In the genomic region with DNA sequence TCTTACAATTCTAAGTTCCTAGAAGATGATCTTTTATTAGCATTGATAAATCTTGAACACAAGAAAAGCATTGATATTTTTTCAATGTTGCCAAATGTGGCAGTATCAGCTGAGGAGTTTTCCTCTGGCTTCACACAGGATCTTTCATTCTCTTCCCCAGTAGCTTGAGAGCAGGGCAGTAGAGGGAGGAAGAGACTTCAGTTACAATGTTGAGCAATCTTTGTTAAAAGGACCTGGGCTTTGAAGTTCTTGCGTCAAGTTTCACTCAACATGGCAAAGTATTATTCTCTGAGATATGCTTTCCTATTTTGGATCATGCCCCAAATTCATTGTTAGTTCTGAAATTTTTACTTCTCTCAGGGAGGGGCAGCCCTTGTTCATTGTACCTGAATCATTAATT, we compare ENCODE assay signal across 1 cellular context.
TF ChIP-seq lines count a peak whose summit lies in the region.

No MANE protein-coding gene starts in this region.

TF ChIP-seq in WTC11, 78 proteins besides CTCF, POLR2A, EP300 and RAD21 (continued from another document):
- TF ChIP-seq, protein P1, sequence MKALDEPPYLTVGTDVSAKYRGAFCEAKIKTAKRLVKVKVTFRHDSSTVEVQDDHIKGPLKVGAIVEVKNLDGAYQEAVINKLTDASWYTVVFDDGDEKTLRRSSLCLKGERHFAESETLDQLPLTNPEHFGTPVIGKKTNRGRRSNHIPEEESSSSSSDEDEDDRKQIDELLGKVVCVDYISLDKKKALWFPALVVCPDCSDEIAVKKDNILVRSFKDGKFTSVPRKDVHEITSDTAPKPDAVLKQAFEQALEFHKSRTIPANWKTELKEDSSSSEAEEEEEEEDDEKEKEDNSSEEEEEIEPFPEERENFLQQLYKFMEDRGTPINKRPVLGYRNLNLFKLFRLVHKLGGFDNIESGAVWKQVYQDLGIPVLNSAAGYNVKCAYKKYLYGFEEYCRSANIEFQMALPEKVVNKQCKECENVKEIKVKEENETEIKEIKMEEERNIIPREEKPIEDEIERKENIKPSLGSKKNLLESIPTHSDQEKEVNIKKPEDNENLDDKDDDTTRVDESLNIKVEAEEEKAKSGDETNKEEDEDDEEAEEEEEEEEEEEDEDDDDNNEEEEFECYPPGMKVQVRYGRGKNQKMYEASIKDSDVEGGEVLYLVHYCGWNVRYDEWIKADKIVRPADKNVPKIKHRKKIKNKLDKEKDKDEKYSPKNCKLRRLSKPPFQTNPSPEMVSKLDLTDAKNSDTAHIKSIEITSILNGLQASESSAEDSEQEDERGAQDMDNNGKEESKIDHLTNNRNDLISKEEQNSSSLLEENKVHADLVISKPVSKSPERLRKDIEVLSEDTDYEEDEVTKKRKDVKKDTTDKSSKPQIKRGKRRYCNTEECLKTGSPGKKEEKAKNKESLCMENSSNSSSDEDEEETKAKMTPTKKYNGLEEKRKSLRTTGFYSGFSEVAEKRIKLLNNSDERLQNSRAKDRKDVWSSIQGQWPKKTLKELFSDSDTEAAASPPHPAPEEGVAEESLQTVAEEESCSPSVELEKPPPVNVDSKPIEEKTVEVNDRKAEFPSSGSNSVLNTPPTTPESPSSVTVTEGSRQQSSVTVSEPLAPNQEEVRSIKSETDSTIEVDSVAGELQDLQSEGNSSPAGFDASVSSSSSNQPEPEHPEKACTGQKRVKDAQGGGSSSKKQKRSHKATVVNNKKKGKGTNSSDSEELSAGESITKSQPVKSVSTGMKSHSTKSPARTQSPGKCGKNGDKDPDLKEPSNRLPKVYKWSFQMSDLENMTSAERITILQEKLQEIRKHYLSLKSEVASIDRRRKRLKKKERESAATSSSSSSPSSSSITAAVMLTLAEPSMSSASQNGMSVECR (CRISPR knock-in tag; IDR thresholded peaks at IDR 0.05; ENCODE audit: borderline replicate concordance), result no peak
- no peak for TF ChIP-seq OVOL2 (CRISPR knock-in tag; IDR thresholded peaks at IDR 0.05; ENCODE audit: borderline replicate concordance)
- no peak for TF ChIP-seq ELF4 (CRISPR knock-in tag; IDR thresholded peaks at IDR 0.05; ENCODE audit: low read depth)
- TF ChIP-seq, protein P2, sequence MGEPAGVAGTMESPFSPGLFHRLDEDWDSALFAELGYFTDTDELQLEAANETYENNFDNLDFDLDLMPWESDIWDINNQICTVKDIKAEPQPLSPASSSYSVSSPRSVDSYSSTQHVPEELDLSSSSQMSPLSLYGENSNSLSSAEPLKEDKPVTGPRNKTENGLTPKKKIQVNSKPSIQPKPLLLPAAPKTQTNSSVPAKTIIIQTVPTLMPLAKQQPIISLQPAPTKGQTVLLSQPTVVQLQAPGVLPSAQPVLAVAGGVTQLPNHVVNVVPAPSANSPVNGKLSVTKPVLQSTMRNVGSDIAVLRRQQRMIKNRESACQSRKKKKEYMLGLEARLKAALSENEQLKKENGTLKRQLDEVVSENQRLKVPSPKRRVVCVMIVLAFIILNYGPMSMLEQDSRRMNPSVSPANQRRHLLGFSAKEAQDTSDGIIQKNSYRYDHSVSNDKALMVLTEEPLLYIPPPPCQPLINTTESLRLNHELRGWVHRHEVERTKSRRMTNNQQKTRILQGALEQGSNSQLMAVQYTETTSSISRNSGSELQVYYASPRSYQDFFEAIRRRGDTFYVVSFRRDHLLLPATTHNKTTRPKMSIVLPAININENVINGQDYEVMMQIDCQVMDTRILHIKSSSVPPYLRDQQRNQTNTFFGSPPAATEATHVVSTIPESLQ (CRISPR knock-in tag; IDR thresholded peaks at IDR 0.05), result no peak
- TF ChIP-seq NR3C1 (CRISPR knock-in tag; conservative IDR thresholded peaks at IDR 0.05; ENCODE audit: low read depth), result no peak
- TF ChIP-seq, protein P3, sequence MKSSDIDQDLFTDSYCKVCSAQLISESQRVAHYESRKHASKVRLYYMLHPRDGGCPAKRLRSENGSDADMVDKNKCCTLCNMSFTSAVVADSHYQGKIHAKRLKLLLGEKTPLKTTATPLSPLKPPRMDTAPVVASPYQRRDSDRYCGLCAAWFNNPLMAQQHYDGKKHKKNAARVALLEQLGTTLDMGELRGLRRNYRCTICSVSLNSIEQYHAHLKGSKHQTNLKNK (CRISPR knock-in tag; IDR thresholded peaks at IDR 0.05), result no peak
- TF ChIP-seq ZNF121 (CRISPR knock-in tag; IDR thresholded peaks at IDR 0.05), result no peak
- TF ChIP-seq SMAD4 (CRISPR knock-in tag; IDR thresholded peaks at IDR 0.05), result no peak
- TF ChIP-seq, protein P4, sequence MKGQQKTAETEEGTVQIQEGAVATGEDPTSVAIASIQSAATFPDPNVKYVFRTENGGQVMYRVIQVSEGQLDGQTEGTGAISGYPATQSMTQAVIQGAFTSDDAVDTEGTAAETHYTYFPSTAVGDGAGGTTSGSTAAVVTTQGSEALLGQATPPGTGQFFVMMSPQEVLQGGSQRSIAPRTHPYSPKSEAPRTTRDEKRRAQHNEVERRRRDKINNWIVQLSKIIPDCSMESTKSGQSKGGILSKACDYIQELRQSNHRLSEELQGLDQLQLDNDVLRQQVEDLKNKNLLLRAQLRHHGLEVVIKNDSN (CRISPR knock-in tag; IDR thresholded peaks at IDR 0.05), result no peak
TF ChIP-seq in WTC11: peak in this region for 0.
